In the genomic region with DNA sequence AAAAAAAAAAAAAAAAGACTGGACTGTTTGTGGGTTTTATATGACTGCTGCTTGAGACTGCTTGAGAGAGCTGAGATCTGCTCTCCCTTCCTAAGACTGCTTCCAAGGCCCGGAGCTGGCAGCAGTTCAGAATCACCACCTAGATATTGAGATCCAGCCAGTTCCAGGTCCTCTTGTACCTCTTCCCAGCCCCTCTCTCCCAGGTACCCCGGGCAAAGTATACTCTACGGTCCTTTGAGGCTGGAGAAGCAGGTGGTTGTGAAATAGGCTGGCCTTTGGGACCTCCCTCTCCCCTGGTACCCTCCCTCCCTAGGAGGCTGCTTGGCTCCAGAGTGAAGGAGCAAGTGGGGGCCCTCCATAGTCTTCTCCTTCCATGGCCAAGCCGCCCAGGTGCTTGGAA, we compare ENCODE assay signal across 12 cellular contexts. TPM values are rescaled to one million over a fixed set of nuclear protein-coding genes. Genes with fewer than 3 reads are reported as not detected.
DNase-seq lines count a peak whose midpoint lies in the region; ATAC-seq and TF ChIP-seq lines count a peak whose summit lies in the region.
"Had no signal": no experiment of that assay in that cellular context is flagged by ENCODE, and none has a peak within 500 bp of the region (broad histone marks: within the 10 kb centered on the region; RNA-seq: fewer than 3 reads in every experiment).

No MANE protein-coding gene starts in this region.

- H3K27me3 ChIP-seq in left lung (no peaks in the 10 kb centered on the region), thyroid gland (no peaks in the 10 kb centered on the region)
- H3K27me3 ChIP-seq: BE2C had no signal

- H3K4me1 ChIP-seq in left lung: no peaks in the 10 kb centered on the region
- no peaks in the 10 kb centered on the region for H3K4me1 ChIP-seq in thyroid gland
- H3K4me1 ChIP-seq: HAP-1 had no signal

- ATAC-seq in left lung: peak; percentile 61
- ATAC-seq in HG03354 (IDR thresholded peaks at IDR 0.05; ENCODE audit: poor library complexity, severe bottlenecking, unreplicated experiment): no peak

- no peak for TF ChIP-seq POLR2A in thyroid gland (IDR thresholded peaks at IDR 0.05)

- intact Hi-C loops in left lung (cut with DNase I): loop anchor here in 1 of 2 donors (10.0 kb wide), 1 partner anchor 143 kb away; a partner anchor contains a TSS
- intact Hi-C loops in thyroid gland (cut with DNase I): loop anchor here (10.0 kb wide), 1 partner anchor 63 kb away; no protein-coding TSS in a partner anchor

- H3K4me3 ChIP-seq in left lung: no peak overlapping the region
- H3K4me3 ChIP-seq in thyroid gland (replicated peaks in 1 of 3): no peak overlapping the region
- H3K4me3 ChIP-seq: GM23248, HAP-1 had no signal

- DNase-seq in DMS79 treated with DMSO at 0.1 percent for 48 hours (lab: John Stamatoyannopoulos, UW) (peak; percentile 63), left lung (no peak), thyroid gland (peak; percentile 80 to 85), NCI-H146 (lab: John Stamatoyannopoulos, UW) (no peak)
- DNase-seq in stimulated activated CD4-positive, alpha-beta T cell treated with anti-CD3 and anti-CD28 coated beads, Interleukin-15, amount 100 ng/mL, for 24 hours: no peak
- DNase-seq: ACHN; BE2C; CD4-positive, alpha-beta memory T cell; GM23248; KG1 had no signal

- TF ChIP-seq CTCF in left lung (IDR thresholded peaks at IDR 0.05) (no peak), thyroid gland (IDR thresholded peaks at IDR 0.05) (no peak)

- H3K36me3 ChIP-seq in left lung: no peaks in the 10 kb centered on the region
- H3K36me3 ChIP-seq in thyroid gland: no peaks in the 10 kb centered on the region
- H3K36me3 ChIP-seq: BE2C, HAP-1 had no signal

- 28 to 41% methylated on average over 3 to 4 of the region's 4 CpGs for WGBS in thyroid gland, 2 donors

- no peak overlapping the region for H3K27ac ChIP-seq in left lung
- H3K27ac ChIP-seq in thyroid gland: no peak overlapping the region
- H3K27ac ChIP-seq: GM23248 had no signal

- no peaks in the 10 kb centered on the region for H3K9me3 ChIP-seq in left lung
- no peaks in the 10 kb centered on the region for H3K9me3 ChIP-seq in thyroid gland
- H3K9me3 ChIP-seq: BE2C, HAP-1 had no signal

RNA-seq across cellular contexts. Expression of a gene that starts 12.6 kb away (rescaled TPM):
- 10 to 100 TPM; 23.7 to 27.2 TPM for total RNA-seq in left lung
- 10 to 100 TPM; 20.0 to 50.4 (median 35.1) TPM for total RNA-seq in thyroid gland

RNA-seq across cellular contexts. Expression of a gene that starts 22.6 kb away (rescaled TPM):
- total RNA-seq in left lung: 100 to 1,000 TPM in 1 of 2 donors, 10 to 100 TPM in 1; 61.9 to 104 TPM
- total RNA-seq in thyroid gland: 100 to 1,000 TPM; 393 to 723 (median 539) TPM

RNA-seq across cellular contexts. Expression of a gene that starts 42.6 kb away (rescaled TPM):
- 10 to 100 TPM; 15.1 to 20.2 TPM for total RNA-seq in left lung
- 10 to 100 TPM; 15.7 to 22.6 (median 20.1) TPM for total RNA-seq in thyroid gland

RNA-seq across cellular contexts. Expression of a gene that starts 45.7 kb away (rescaled TPM):
- total RNA-seq in left lung: 10 to 100 TPM; 14.2 to 32.2 TPM
- total RNA-seq in thyroid gland: 100 to 1,000 TPM; 216 to 342 (median 251) TPM

Comparison
In these comparisons a context has a peak if more than half of its experiments do, and no peak if none do; other contexts are left out.
1. DNase-seq: peak in DMS79 treated with DMSO at 0.1 percent for 48 hours (single experiment) and thyroid gland (2 of 2); none in left lung (0 of 2), NCI-H146 (single experiment) and stimulated activated CD4-positive, alpha-beta T cell treated with anti-CD3 and anti-CD28 coated beads, Interleukin-15, amount 100 ng/mL, for 24 hours (single experiment).